Comparison of ENCODE assay signal across 1 cellular context in the genomic region with DNA sequence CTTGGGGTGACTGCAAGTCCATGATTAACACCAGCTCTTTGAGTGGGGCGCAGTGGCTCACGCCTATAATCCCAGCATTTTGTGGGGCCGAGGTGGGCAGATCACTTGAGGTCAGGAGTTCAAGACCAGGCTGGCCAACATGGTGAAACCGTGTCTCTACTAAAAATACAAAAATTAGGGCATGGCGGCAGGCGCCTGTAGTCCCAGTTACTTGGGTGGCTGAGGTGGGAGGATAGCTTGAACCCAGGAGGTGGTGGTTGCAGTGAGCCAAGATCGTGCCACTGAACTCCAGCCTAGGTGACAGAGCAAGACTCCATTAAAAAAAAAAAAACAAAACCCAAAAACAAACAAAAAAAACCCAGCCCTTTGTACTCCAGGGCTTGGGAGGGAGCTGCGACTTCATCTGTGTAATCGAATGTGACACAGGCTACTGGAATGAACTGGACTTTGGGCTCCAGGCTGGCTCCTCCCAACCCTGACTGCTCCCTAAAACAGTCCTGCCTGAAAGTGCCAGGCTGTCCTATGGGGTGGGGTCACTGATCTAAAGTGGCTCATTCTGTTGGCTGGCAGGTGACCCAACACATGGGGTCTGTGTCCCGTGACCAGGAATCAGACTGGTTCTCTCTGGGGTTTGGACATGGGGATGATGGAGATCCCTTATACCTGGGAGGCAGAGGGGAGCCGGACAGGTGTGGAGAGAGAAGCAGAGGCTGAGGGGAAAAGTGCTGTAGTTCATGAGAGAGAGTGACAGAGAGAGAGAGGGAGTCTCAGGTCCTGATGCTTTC.
A peak's percentile ranks its signal among the peaks of the same experiment; 100 is the strongest.
TF ChIP-seq lines count a peak whose summit lies in the region.

No MANE protein-coding gene starts in this region.

TF ChIP-seq in HepG2, 621 proteins besides CTCF, POLR2A, EP300 and RAD21 (continued from another document and continues in another):
- TF ChIP-seq, protein P1, sequence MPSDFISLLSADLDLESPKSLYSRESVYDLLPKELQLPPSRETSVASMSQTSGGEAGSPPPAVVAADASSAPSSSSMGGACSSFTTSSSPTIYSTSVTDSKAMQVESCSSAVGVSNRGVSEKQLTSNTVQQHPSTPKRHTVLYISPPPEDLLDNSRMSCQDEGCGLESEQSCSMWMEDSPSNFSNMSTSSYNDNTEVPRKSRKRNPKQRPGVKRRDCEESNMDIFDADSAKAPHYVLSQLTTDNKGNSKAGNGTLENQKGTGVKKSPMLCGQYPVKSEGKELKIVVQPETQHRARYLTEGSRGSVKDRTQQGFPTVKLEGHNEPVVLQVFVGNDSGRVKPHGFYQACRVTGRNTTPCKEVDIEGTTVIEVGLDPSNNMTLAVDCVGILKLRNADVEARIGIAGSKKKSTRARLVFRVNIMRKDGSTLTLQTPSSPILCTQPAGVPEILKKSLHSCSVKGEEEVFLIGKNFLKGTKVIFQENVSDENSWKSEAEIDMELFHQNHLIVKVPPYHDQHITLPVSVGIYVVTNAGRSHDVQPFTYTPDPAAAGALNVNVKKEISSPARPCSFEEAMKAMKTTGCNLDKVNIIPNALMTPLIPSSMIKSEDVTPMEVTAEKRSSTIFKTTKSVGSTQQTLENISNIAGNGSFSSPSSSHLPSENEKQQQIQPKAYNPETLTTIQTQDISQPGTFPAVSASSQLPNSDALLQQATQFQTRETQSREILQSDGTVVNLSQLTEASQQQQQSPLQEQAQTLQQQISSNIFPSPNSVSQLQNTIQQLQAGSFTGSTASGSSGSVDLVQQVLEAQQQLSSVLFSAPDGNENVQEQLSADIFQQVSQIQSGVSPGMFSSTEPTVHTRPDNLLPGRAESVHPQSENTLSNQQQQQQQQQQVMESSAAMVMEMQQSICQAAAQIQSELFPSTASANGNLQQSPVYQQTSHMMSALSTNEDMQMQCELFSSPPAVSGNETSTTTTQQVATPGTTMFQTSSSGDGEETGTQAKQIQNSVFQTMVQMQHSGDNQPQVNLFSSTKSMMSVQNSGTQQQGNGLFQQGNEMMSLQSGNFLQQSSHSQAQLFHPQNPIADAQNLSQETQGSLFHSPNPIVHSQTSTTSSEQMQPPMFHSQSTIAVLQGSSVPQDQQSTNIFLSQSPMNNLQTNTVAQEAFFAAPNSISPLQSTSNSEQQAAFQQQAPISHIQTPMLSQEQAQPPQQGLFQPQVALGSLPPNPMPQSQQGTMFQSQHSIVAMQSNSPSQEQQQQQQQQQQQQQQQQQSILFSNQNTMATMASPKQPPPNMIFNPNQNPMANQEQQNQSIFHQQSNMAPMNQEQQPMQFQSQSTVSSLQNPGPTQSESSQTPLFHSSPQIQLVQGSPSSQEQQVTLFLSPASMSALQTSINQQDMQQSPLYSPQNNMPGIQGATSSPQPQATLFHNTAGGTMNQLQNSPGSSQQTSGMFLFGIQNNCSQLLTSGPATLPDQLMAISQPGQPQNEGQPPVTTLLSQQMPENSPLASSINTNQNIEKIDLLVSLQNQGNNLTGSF (CRISPR knock-in tag; IDR thresholded peaks at IDR 0.05): no peak
- no peak for TF ChIP-seq MBD4 (IDR thresholded peaks at IDR 0.05; ENCODE audit: borderline replicate concordance, low read length)
- TF ChIP-seq, protein P2, sequence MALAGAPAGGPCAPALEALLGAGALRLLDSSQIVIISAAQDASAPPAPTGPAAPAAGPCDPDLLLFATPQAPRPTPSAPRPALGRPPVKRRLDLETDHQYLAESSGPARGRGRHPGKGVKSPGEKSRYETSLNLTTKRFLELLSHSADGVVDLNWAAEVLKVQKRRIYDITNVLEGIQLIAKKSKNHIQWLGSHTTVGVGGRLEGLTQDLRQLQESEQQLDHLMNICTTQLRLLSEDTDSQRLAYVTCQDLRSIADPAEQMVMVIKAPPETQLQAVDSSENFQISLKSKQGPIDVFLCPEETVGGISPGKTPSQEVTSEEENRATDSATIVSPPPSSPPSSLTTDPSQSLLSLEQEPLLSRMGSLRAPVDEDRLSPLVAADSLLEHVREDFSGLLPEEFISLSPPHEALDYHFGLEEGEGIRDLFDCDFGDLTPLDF (CRISPR knock-in tag; IDR thresholded peaks at IDR 0.05): no peak
- peak; percentile 65; the same call in 1 of the 2 replicates for TF ChIP-seq SOX5 (CRISPR knock-in tag; IDR thresholded peaks at IDR 0.05; ENCODE audit: borderline replicate concordance)
- no peak for TF ChIP-seq RFXANK (CRISPR knock-in tag; IDR thresholded peaks at IDR 0.05)
- TF ChIP-seq ZNF430 (CRISPR knock-in tag; IDR thresholded peaks at IDR 0.05): no peak
- TF ChIP-seq, protein P3, sequence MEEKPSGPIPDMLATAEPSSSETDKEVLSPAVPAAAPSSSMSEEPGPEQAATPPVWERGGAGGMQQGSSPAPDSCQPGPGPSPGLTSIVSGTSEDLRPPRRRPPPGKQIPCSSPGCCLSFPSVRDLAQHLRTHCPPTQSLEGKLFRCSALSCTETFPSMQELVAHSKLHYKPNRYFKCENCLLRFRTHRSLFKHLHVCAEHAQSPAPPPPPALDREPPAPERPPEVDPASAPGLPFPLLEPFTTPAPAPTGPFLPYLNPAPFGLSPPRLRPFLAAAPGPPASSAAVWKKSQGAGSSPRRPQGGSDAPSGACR (CRISPR knock-in tag; IDR thresholded peaks at IDR 0.05): 0 out of 2 replicates have a peak, but pooled peaks have one; percentile 29
- TF ChIP-seq DR1 (CRISPR knock-in tag; IDR thresholded peaks at IDR 0.05): no peak
- TF ChIP-seq ZFP36L1 (CRISPR knock-in tag; IDR thresholded peaks at IDR 0.05): 0 out of 2 replicates have a peak, but pooled peaks have one; percentile 38
- peak; percentile 66; the same call in 1 of the 2 replicates for TF ChIP-seq RXRA (CRISPR knock-in tag; IDR thresholded peaks at IDR 0.05)
- no peak for TF ChIP-seq ZNF256 (CRISPR knock-in tag; conservative IDR thresholded peaks at IDR 0.05)
- TF ChIP-seq, protein P4, sequence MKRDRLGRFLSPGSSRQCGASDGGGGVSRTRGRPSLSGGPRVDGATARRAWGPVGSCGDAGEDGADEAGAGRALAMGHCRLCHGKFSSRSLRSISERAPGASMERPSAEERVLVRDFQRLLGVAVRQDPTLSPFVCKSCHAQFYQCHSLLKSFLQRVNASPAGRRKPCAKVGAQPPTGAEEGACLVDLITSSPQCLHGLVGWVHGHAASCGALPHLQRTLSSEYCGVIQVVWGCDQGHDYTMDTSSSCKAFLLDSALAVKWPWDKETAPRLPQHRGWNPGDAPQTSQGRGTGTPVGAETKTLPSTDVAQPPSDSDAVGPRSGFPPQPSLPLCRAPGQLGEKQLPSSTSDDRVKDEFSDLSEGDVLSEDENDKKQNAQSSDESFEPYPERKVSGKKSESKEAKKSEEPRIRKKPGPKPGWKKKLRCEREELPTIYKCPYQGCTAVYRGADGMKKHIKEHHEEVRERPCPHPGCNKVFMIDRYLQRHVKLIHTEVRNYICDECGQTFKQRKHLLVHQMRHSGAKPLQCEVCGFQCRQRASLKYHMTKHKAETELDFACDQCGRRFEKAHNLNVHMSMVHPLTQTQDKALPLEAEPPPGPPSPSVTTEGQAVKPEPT (CRISPR knock-in tag; IDR thresholded peaks at IDR 0.05; ENCODE audit: low read depth): no peak
- TF ChIP-seq ADNP (CRISPR knock-in tag; IDR thresholded peaks at IDR 0.05): no peak
- TF ChIP-seq HOXD1 (CRISPR knock-in tag; IDR thresholded peaks at IDR 0.05): no peak
- no peak for TF ChIP-seq THYN1 (CRISPR knock-in tag; IDR thresholded peaks at IDR 0.05; ENCODE audit: borderline replicate concordance, low read depth)
- TF ChIP-seq ZNF251 (CRISPR knock-in tag; IDR thresholded peaks at IDR 0.05): no peak
- no peak for TF ChIP-seq ZNF33A (CRISPR knock-in tag; IDR thresholded peaks at IDR 0.05; ENCODE audit: borderline replicate concordance)
- TF ChIP-seq ZNF878 (CRISPR knock-in tag; IDR thresholded peaks at IDR 0.05): no peak; the same call in 1 of the 2 replicates
- TF ChIP-seq ZSCAN12 (CRISPR knock-in tag; IDR thresholded peaks at IDR 0.05): no peak
- TF ChIP-seq, protein P5, sequence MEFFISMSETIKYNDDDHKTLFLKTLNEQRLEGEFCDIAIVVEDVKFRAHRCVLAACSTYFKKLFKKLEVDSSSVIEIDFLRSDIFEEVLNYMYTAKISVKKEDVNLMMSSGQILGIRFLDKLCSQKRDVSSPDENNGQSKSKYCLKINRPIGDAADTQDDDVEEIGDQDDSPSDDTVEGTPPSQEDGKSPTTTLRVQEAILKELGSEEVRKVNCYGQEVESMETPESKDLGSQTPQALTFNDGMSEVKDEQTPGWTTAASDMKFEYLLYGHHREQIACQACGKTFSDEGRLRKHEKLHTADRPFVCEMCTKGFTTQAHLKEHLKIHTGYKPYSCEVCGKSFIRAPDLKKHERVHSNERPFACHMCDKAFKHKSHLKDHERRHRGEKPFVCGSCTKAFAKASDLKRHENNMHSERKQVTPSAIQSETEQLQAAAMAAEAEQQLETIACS (CRISPR knock-in tag; IDR thresholded peaks at IDR 0.05): no peak
- TF ChIP-seq RBM22 (optimal IDR thresholded peaks at IDR 0.05; ENCODE audit: low read length): no peak
- TF ChIP-seq BRD4 (CRISPR knock-in tag; IDR thresholded peaks at IDR 0.05): no peak
- TF ChIP-seq SIN3B (IDR thresholded peaks at IDR 0.05; ENCODE audit: low read length): no peak
- no peak for TF ChIP-seq ZFAT (CRISPR knock-in tag; conservative IDR thresholded peaks at IDR 0.05)
- TF ChIP-seq, protein P6, sequence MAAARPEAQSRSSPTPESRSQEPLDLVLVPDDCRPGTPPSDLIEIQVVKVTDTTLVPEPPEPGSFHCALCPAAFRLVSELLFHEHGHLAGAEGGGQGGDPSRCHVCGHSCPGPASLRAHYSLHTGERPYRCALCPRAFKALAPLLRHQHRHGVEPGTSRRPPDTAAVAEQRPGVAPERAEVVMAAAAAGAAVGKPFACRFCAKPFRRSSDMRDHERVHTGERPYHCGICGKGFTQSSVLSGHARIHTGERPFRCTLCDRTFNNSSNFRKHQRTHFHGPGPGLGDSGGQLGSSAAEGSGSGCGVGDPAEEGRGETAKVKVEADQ (CRISPR knock-in tag; IDR thresholded peaks at IDR 0.05; ENCODE audit: borderline replicate concordance): no peak
- peak; percentile 24; the same call in 1 of the 2 replicates for TF ChIP-seq ZFY (CRISPR knock-in tag; IDR thresholded peaks at IDR 0.05)
- TF ChIP-seq, protein P7, sequence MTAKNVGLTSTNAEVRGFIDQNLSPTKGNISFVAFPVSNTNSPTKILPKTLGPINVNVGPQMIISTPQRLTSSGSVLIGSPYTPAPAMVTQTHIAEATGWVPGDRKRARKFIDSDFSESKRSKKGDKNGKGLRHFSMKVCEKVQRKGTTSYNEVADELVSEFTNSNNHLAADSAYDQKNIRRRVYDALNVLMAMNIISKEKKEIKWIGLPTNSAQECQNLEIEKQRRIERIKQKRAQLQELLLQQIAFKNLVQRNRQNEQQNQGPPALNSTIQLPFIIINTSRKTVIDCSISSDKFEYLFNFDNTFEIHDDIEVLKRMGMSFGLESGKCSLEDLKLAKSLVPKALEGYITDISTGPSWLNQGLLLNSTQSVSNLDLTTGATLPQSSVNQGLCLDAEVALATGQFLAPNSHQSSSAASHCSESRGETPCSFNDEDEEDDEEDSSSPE (CRISPR knock-in tag; IDR thresholded peaks at IDR 0.05): no peak
- TF ChIP-seq, protein P8, sequence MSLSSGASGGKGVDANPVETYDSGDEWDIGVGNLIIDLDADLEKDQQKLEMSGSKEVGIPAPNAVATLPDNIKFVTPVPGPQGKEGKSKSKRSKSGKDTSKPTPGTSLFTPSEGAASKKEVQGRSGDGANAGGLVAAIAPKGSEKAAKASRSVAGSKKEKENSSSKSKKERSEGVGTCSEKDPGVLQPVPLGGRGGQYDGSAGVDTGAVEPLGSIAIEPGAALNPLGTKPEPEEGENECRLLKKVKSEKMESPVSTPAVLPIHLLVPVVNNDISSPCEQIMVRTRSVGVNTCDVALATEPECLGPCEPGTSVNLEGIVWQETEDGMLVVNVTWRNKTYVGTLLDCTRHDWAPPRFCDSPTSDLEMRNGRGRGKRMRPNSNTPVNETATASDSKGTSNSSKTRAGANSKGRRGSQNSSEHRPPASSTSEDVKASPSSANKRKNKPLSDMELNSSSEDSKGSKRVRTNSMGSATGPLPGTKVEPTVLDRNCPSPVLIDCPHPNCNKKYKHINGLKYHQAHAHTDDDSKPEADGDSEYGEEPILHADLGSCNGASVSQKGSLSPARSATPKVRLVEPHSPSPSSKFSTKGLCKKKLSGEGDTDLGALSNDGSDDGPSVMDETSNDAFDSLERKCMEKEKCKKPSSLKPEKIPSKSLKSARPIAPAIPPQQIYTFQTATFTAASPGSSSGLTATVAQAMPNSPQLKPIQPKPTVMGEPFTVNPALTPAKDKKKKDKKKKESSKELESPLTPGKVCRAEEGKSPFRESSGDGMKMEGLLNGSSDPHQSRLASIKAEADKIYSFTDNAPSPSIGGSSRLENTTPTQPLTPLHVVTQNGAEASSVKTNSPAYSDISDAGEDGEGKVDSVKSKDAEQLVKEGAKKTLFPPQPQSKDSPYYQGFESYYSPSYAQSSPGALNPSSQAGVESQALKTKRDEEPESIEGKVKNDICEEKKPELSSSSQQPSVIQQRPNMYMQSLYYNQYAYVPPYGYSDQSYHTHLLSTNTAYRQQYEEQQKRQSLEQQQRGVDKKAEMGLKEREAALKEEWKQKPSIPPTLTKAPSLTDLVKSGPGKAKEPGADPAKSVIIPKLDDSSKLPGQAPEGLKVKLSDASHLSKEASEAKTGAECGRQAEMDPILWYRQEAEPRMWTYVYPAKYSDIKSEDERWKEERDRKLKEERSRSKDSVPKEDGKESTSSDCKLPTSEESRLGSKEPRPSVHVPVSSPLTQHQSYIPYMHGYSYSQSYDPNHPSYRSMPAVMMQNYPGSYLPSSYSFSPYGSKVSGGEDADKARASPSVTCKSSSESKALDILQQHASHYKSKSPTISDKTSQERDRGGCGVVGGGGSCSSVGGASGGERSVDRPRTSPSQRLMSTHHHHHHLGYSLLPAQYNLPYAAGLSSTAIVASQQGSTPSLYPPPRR (CRISPR knock-in tag; IDR thresholded peaks at IDR 0.05; ENCODE audit: borderline replicate concordance): no peak; the same call in 1 of the 2 replicates
- TF ChIP-seq GPN1 (CRISPR knock-in tag; IDR thresholded peaks at IDR 0.05; ENCODE audit: borderline replicate concordance): no peak
- TF ChIP-seq MAZ (IDR thresholded peaks at IDR 0.05; ENCODE audit: borderline replicate concordance, low read depth, low read length): 0 out of 2 replicates have a peak, but pooled peaks have one; percentile 33
- no peak for TF ChIP-seq MAZ (CRISPR knock-in tag; IDR thresholded peaks at IDR 0.05; ENCODE audit: low read depth)
- TF ChIP-seq ZFP82 (CRISPR knock-in tag; IDR thresholded peaks at IDR 0.05; ENCODE audit: borderline replicate concordance): no peak
- no peak for TF ChIP-seq HOXA7 (CRISPR knock-in tag; IDR thresholded peaks at IDR 0.05)
- no peak for TF ChIP-seq GTF3A (CRISPR knock-in tag; conservative IDR thresholded peaks at IDR 0.05)
- TF ChIP-seq, protein P9, sequence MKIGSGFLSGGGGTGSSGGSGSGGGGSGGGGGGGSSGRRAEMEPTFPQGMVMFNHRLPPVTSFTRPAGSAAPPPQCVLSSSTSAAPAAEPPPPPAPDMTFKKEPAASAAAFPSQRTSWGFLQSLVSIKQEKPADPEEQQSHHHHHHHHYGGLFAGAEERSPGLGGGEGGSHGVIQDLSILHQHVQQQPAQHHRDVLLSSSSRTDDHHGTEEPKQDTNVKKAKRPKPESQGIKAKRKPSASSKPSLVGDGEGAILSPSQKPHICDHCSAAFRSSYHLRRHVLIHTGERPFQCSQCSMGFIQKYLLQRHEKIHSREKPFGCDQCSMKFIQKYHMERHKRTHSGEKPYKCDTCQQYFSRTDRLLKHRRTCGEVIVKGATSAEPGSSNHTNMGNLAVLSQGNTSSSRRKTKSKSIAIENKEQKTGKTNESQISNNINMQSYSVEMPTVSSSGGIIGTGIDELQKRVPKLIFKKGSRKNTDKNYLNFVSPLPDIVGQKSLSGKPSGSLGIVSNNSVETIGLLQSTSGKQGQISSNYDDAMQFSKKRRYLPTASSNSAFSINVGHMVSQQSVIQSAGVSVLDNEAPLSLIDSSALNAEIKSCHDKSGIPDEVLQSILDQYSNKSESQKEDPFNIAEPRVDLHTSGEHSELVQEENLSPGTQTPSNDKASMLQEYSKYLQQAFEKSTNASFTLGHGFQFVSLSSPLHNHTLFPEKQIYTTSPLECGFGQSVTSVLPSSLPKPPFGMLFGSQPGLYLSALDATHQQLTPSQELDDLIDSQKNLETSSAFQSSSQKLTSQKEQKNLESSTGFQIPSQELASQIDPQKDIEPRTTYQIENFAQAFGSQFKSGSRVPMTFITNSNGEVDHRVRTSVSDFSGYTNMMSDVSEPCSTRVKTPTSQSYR (CRISPR knock-in tag; IDR thresholded peaks at IDR 0.05; ENCODE audit: borderline replicate concordance): peak; percentile 40; the same call in 1 of the 2 replicates
- TF ChIP-seq MYNN (CRISPR knock-in tag; IDR thresholded peaks at IDR 0.05; ENCODE audit: low read depth): no peak
